ENCODE assay signal across 8 cellular contexts in the genomic region with DNA sequence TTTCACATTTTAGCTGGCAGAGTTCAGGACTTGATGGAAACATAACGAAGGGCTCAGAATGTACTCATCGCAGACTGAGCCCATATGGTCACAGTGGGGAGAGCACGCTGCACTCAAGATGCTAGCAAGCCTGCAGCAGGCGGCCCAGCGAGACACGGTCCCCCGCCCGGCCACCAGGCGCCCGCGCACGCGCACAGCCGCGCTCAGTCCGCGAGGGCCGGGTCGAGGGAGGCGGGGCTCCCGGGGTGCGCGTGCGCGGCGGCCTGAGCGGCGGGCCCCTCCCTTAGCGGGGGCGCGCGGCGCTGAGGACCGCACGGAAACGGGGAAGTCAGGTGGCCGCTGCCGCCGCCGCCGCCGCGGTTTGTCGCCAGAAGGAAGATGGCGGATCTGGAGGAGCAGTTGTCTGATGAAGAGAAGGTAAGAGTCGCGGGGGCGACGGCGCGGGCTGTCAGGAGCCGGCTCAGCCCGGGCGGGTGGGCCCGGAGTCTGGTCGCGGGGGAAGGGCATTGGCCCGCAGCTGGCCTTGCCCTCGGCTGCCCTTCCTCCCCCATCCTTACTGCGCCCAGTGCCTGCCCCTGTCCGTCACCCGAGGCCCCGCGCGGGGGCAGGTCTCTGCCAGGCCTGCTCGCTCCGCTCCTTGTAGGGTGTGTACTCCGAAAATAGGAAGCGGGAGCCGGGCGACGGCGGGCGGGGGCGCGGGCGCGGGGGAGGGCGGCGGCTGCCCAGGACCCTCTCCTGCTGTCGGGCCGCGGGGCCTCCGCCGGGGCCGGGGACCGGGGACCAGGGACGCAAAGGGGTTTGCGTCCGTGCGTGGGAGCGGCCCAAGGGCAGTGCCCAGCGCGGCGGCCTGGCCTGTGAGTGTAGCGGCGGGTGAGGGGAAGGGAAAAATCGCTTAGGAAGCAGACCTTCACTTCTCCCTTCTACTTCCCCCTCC. TPM values are rescaled to one million over a fixed set of nuclear protein-coding genes. Genes with fewer than 3 reads are reported as not detected.
A peak's percentile ranks its signal among the peaks of the same experiment; 100 is the strongest.
DNase-seq lines count a peak whose midpoint lies in the region; ATAC-seq and TF ChIP-seq lines count a peak whose summit lies in the region.

A gene (plus strand): TSS at position 354 of the 934 bp plus-strand sequence. CDS start 25 bp downstream, at position 379.

- peak; percentile 70 for DNase-seq in AG09319 (ENCODE audit: extremely low read depth, low read depth)
- DNase-seq in NCI-H2227 treated with DMSO at 0.1 percent for 48 hours (lab: John Stamatoyannopoulos, UW): peak; percentile 90
- DNase-seq in mammary epithelial cell: peak; percentile 89
- DNase-seq in iPS-NIHi7 (ENCODE audit: extremely low spot score): peak; percentile 100
- peak; percentile 92 for DNase-seq in smooth muscle cell (lab: John Stamatoyannopoulos, UW; ENCODE audit: unreplicated experiment)

- TF ChIP-seq POLR2A in GM18951 (IDR thresholded peaks at IDR 0.05; ENCODE audit: extremely low read depth, insufficient read depth, insufficient read length): peak; percentile 92

- no peak for TF ChIP-seq CTCF in AG09319 (IDR thresholded peaks at IDR 0.05; ENCODE audit: low read depth, low read length)
- no peak for TF ChIP-seq CTCF in WI38 (IDR thresholded peaks at IDR 0.05; ENCODE audit: low read depth, low read length)
- TF ChIP-seq CTCF in mammary epithelial cell (conservative IDR thresholded peaks at IDR 0.05 in 1 of 2, IDR thresholded peaks at IDR 0.05 in 1 of 2; ENCODE audit: extremely low read depth in 1 of 2, insufficient read depth in 1 of 2, low read depth in 1 of 2, low read length in 2 of 2): peak in 1 of 2 donors; percentile 36
- no peak for TF ChIP-seq CTCF in smooth muscle cell (IDR thresholded peaks at IDR 0.05; ENCODE audit: borderline replicate concordance, insufficient read depth, poor library complexity, severe bottlenecking)

- no peaks in the 10 kb centered on the region for H3K9me3 ChIP-seq in mammary epithelial cell (replicated peaks; ENCODE audit: insufficient read depth, low read length)
- H3K9me3 ChIP-seq in smooth muscle cell (replicated peaks; ENCODE audit: low read depth): no peaks in the 10 kb centered on the region

- intact Hi-C loops in mammary epithelial cell (cut with micrococcal nuclease): no loop called here

- peak; percentile 91 for ATAC-seq in HG03175 (IDR thresholded peaks at IDR 0.05; ENCODE audit: unreplicated experiment)

- H3K9ac ChIP-seq in mammary epithelial cell (ENCODE audit: insufficient read depth, low read length) (peak within 1 kb of the TSS; percentile 86), smooth muscle cell (ENCODE audit: low read depth) (peak within 1 kb of the TSS; percentile 98)

- H3K79me2 ChIP-seq in mammary epithelial cell (ENCODE audit: insufficient read depth, low read length): peaks cover 51% of the 10 kb centered on the region
- H3K79me2 ChIP-seq in smooth muscle cell (ENCODE audit: low read depth): peaks cover 51% of the 10 kb centered on the region

- H3K27ac ChIP-seq in mammary epithelial cell (ENCODE audit: insufficient read depth, low read depth, low read length) (peak within 1 kb of the TSS; percentile 88), smooth muscle cell (ENCODE audit: low read depth) (peak within 1 kb of the TSS; percentile 98)

- dilution Hi-C loops in mammary epithelial cell (cut with HindIII; ENCODE audit: low sequenced_read_pairs): no loop called here

- H3K4me1 ChIP-seq in mammary epithelial cell (ENCODE audit: insufficient read depth, low read length) (peaks cover 7% of the 10 kb centered on the region), smooth muscle cell (ENCODE audit: low read depth) (peaks cover 22% of the 10 kb centered on the region)

- BruUV-seq in mammary epithelial cell (replicated peaks; lab: Mats Ljungman, UMichigan): no TSS peak

- H2AFZ ChIP-seq in mammary epithelial cell (ENCODE audit: low read depth, low read length) (peak within 1 kb of the TSS; percentile 73), smooth muscle cell (ENCODE audit: low read depth) (peak within 1 kb of the TSS; percentile 93)

- no peaks in the 10 kb centered on the region for H4K20me1 ChIP-seq in mammary epithelial cell (ENCODE audit: insufficient read depth, low read length)
- H4K20me1 ChIP-seq in smooth muscle cell (ENCODE audit: low read depth): peaks cover 44% of the 10 kb centered on the region

- H3K36me3 ChIP-seq in mammary epithelial cell (ENCODE audit: insufficient read depth, low read length) (no peaks in the 10 kb centered on the region), smooth muscle cell (ENCODE audit: low read depth) (no peaks in the 10 kb centered on the region)

- CTCF ChIA-PET in mammary epithelial cell (lab: Charles Lee; ENCODE audit: low non-redundant PET): interaction anchor here (0.7 kb wide), 1 partner anchor 109 kb away, joined by 3 read pairs; no protein-coding TSS in a partner anchor

- WGBS in mammary epithelial cell (ENCODE audit: low coverage, missing lambda C conversion rate): under 1% methylated on average over 14 of the region's 98 CpGs
- under 1% methylated on average over 76 of the region's 98 CpGs for WGBS in smooth muscle cell (ENCODE audit: low lambda C conversion rate)

- H3K4me2 ChIP-seq in mammary epithelial cell (ENCODE audit: insufficient read depth, low read depth, low read length): peak within 1 kb of the TSS; percentile 89
- peak within 1 kb of the TSS; percentile 98 for H3K4me2 ChIP-seq in smooth muscle cell

- H3K27me3 ChIP-seq in mammary epithelial cell (ENCODE audit: insufficient read depth, low read length): no peaks in the 10 kb centered on the region
- no peaks in the 10 kb centered on the region for H3K27me3 ChIP-seq in smooth muscle cell (ENCODE audit: low read depth)

- in situ Hi-C loops in GM18951 (cut with MboI; ENCODE audit: low sequenced_read_pairs, unreplicated experiment): no loop called here
- in situ Hi-C loops in mammary epithelial cell (cut with MboI; ENCODE audit: low sequenced_read_pairs in 2 of 2): no loop called here

- peaks cover 3% of the 10 kb centered on the region for H3F3A ChIP-seq in smooth muscle cell (ENCODE audit: low read depth)

- H3K4me3 ChIP-seq in WI38 (ENCODE audit: low read depth, low read length) (peak within 1 kb of the TSS; percentile 93), mammary epithelial cell (replicated peaks in 1 of 3; ENCODE audit: insufficient read depth in 1 of 3, low read depth in 2 of 3, low read length in 3 of 3) (peak within 1 kb of the TSS; percentile 63 to 92 (median 90)), smooth muscle cell (peak within 1 kb of the TSS; percentile 89)

RNA-seq across cellular contexts. Expression of the gene that starts here (rescaled TPM):
- 100 to 1,000 TPM; 101 to 152 TPM for total RNA-seq in mammary epithelial cell
- 50.5 TPM for polyA plus RNA-seq in mammary epithelial cell
- 46.5 TPM for polyA minus RNA-seq in mammary epithelial cell
- 143 and 200 TPM in 2 replicates for total RNA-seq in smooth muscle cell
- polyA plus RNA-seq in smooth muscle cell: 148 and 161 TPM in 2 replicates

Comparison
In these comparisons a context has a peak if more than half of its experiments do, and no peak if none do; other contexts are left out.
1. Peak in every context shown above with its lines: DNase-seq, ATAC-seq, H3K4me3 ChIP-seq and H3K27ac ChIP-seq.